In the genomic region with DNA sequence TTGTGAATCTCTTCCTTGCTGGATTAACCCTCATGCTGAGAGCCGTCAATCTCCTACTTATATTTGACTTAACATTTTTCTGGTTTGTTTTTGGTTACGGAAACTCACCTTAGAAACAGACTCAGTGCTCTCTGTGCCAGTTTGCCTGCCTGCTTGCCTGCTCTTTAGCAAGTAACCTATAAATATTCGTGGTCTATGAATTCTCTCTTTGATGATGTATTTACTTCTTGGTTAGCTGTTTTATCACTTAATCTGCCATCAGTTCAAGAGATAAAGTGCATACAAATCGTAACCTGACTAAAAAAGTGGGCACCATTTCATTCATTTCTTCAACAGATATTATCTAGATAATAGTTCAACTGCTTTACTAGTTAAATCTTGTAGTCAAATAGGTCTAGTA, we compare ENCODE assay signal across 25 cellular contexts. TPM values are rescaled to one million over a fixed set of nuclear protein-coding genes. Genes with fewer than 3 reads are reported as not detected.
A peak's percentile ranks its signal among the peaks of the same experiment; 100 is the strongest.
DNase-seq lines count a peak whose midpoint lies in the region; ATAC-seq, FAIRE-seq and TF ChIP-seq lines count a peak whose summit lies in the region.
"Had no signal": no experiment of that assay in that cellular context is flagged by ENCODE, and none has a peak within 500 bp of the region (broad histone marks: within the 10 kb centered on the region; RNA-seq: fewer than 3 reads in every experiment).

No MANE protein-coding gene starts in this region.

- no peaks in the 10 kb centered on the region for H3K4me1 ChIP-seq in CD4-positive, alpha-beta memory T cell (ENCODE audit: insufficient read depth, low read length)
- H3K4me1 ChIP-seq in Panc1 (ENCODE audit: control insufficient read depth, insufficient read depth, low read length), result peaks cover 30% of the 10 kb centered on the region
- peaks cover 6% of the 10 kb centered on the region for H3K4me1 ChIP-seq in foreskin keratinocyte

- peaks cover 57% of the 10 kb centered on the region for H3K36me3 Mint-ChIP-seq in activated CD8-positive, alpha-beta memory T cell treated with anti-CD3 and anti-CD28 coated beads, Interleukin-2, amount 10 ng/mL, durations not matched to agents 7 days and 5 days
- peaks cover 49 to 52% of the 10 kb centered on the region in 2 donors for H3K36me3 Mint-ChIP-seq in CD4-positive, alpha-beta memory T cell

- no peak for FAIRE-seq in HTR-8/SVneo (lab: Jason Lieb, UNC)
- FAIRE-seq: A204.1, H54, kidney had no signal

- no peak for DNase-seq in activated CD8-positive, alpha-beta memory T cell treated with anti-CD3 and anti-CD28 coated beads, Interleukin-2, amount 10 ng/mL, durations not matched to agents 7 days and 5 days
- DNase-seq in activated CD8-positive, alpha-beta memory T cell treated with anti-CD3 and anti-CD28 coated beads for 24 hours, result no peak
- peak in 1 of 5 donors; percentile 42 for DNase-seq in CD4-positive, alpha-beta memory T cell
- DNase-seq in Panc1 (ENCODE audit: low read depth, low spot score) (no peak), foreskin keratinocyte (no peak), HUDEP-2 (lab: John Stamatoyannopoulos, UW; ENCODE audit: unreplicated experiment in 76 of 76) (no peak), HTR-8/SVneo (ENCODE audit: insufficient read length, low spot score) (no peak), GM10248 (ENCODE audit: extremely low spot score) (no peak)
- DNase-seq: activated CD4-positive, alpha-beta T cell treated with anti-CD3 and anti-CD28 coated beads, Interleukin-2, amount 10 ng/mL, durations not matched to agents 24 days and 14 days; activated CD8-positive, alpha-beta memory T cell treated with anti-CD3 and anti-CD28 coated beads, Interleukin-2, amount 50 U/mL, for 4 hours; activated naive CD8-positive, alpha-beta T cell treated with anti-CD3 and anti-CD28 coated beads, Interleukin-2, amount 10 ng/mL, durations not matched to agents 7 days and 5 days; AML-193; KBM-7; kidney; naive thymus-derived CD8-positive, alpha-beta T cell; NCI-H1436; NCI-H2107; NCI-H446 treated with DMSO at 0.1 percent for 48 hours; NCI-H82; SK-N-SH; stomach; thyroid gland had no signal

- no peak overlapping the region for H3K4me3 ChIP-seq in CD4-positive, alpha-beta memory T cell (ENCODE audit: low read length in 2 of 2)
- H3K4me3 ChIP-seq in Panc1 (ENCODE audit: low read depth in 2 of 2, low read length in 2 of 2), result no peak overlapping the region
- H3K4me3 ChIP-seq: stomach, thyroid gland had no signal

- no peaks in the 10 kb centered on the region for H3K9me3 Mint-ChIP-seq in activated CD8-positive, alpha-beta memory T cell treated with anti-CD3 and anti-CD28 coated beads, Interleukin-2, amount 10 ng/mL, durations not matched to agents 7 days and 5 days (ENCODE audit: low read depth)
- no peaks in the 10 kb centered on the region for H3K9me3 Mint-ChIP-seq in CD4-positive, alpha-beta memory T cell
- H3K9me3 Mint-ChIP-seq: activated CD4-positive, alpha-beta T cell treated with anti-CD3 and anti-CD28 coated beads, Interleukin-2, amount 10 ng/mL, durations not matched to agents 24 days and 14 days; activated naive CD8-positive, alpha-beta T cell treated with anti-CD3 and anti-CD28 coated beads, Interleukin-2, amount 10 ng/mL, durations not matched to agents 7 days and 5 days; activated T-helper 17 cell treated with anti-CD3 and anti-CD28 coated beads, Interleukin-2, amount 50 U/mL, for 72 hours; naive thymus-derived CD8-positive, alpha-beta T cell had no signal

- CTCF ChIA-PET in activated CD8-positive, alpha-beta memory T cell treated with anti-CD3 and anti-CD28 coated beads, Interleukin-2, amount 10 ng/mL, durations not matched to agents 7 days and 5 days (lab: Charles Lee), result no interaction called here
- CTCF ChIA-PET in CD4-positive, alpha-beta memory T cell (lab: Charles Lee; ENCODE audit: partially characterized antibody), result interaction anchor here (1.1 kb wide), 1 partner anchor 17 kb away, joined by 3 read pairs; no protein-coding TSS in a partner anchor
- CTCF ChIA-PET in Panc1 (lab: Charles Lee), result no interaction called here
- CTCF ChIA-PET in GM10248 (lab: Yijun Ruan, JAX), result no interaction called here

- in situ Hi-C loops in Panc1 (cut with HindIII; ENCODE audit: low pct_unique_long_range_greater_than_20kb, low sequenced_read_pairs), result no loop called here

- no peak for TF ChIP-seq CTCF in Panc1 (IDR thresholded peaks at IDR 0.05)
- TF ChIP-seq CTCF in foreskin keratinocyte (conservative IDR thresholded peaks at IDR 0.05), result no peak
- TF ChIP-seq CTCF in GM10248 (IDR thresholded peaks at IDR 0.05; ENCODE audit: control extremely low read depth, extremely low read depth, low read depth, missing control alignments), result no peak

- no peaks in the 10 kb centered on the region for H3K9me3 ChIP-seq in CD4-positive, alpha-beta memory T cell (ENCODE audit: control insufficient read depth in 1 of 2, low read length in 2 of 2)
- no peaks in the 10 kb centered on the region for H3K9me3 ChIP-seq in Panc1 (ENCODE audit: control insufficient read depth, insufficient read depth, low read depth, low read length)
- H3K9me3 ChIP-seq: SK-N-SH, stomach, thyroid gland had no signal

- intact Hi-C loops in CD4-positive, alpha-beta memory T cell (cut with micrococcal nuclease), result no loop called here
- intact Hi-C loops in Panc1 (cut with micrococcal nuclease; ENCODE audit: unreplicated experiment), result no loop called here

- peaks cover 31% of the 10 kb centered on the region for H3K4me1 Mint-ChIP-seq in activated CD8-positive, alpha-beta memory T cell treated with anti-CD3 and anti-CD28 coated beads, Interleukin-2, amount 10 ng/mL, durations not matched to agents 7 days and 5 days
- peaks cover 14 to 29% (median 20%) of the 10 kb centered on the region in 4 donors for H3K4me1 Mint-ChIP-seq in CD4-positive, alpha-beta memory T cell

- POLR2A ChIA-PET in CD4-positive, alpha-beta memory T cell (lab: Charles Lee; ENCODE audit: partially characterized antibody), result no interaction called here
- POLR2A ChIA-PET in Panc1 (lab: Charles Lee), result no interaction called here
- POLR2A ChIA-PET in GM10248 (lab: Yijun Ruan, JAX), result no interaction called here

- H3K27ac ChIP-seq in CD4-positive, alpha-beta memory T cell (ENCODE audit: low read depth, low read length), result no peak overlapping the region
- H3K27ac ChIP-seq in Panc1 (ENCODE audit: low read length) (peak overlapping the region; percentile 74; the same call in 1 of the 2 replicates), foreskin keratinocyte (peak overlapping the region; percentile 2)
- H3K27ac ChIP-seq: stomach, thyroid gland had no signal

- H3K4me3 Mint-ChIP-seq in activated CD8-positive, alpha-beta memory T cell treated with anti-CD3 and anti-CD28 coated beads, Interleukin-2, amount 10 ng/mL, durations not matched to agents 7 days and 5 days, result no peak overlapping the region
- peak overlapping the region in 1 of 8 donors; percentile 22 for H3K4me3 Mint-ChIP-seq in CD4-positive, alpha-beta memory T cell
- H3K4me3 Mint-ChIP-seq: activated CD4-positive, alpha-beta T cell treated with anti-CD3 and anti-CD28 coated beads, Interleukin-2, amount 10 ng/mL, durations not matched to agents 24 days and 14 days; activated naive CD8-positive, alpha-beta T cell treated with anti-CD3 and anti-CD28 coated beads, Interleukin-2, amount 10 ng/mL, durations not matched to agents 7 days and 5 days; activated T-helper 17 cell treated with anti-CD3 and anti-CD28 coated beads, Interleukin-2, amount 50 U/mL, for 72 hours; naive thymus-derived CD8-positive, alpha-beta T cell had no signal

- H3K36me3 ChIP-seq in CD4-positive, alpha-beta memory T cell (ENCODE audit: insufficient read depth, low read length), result peaks cover 8% of the 10 kb centered on the region
- peaks cover 26% of the 10 kb centered on the region for H3K36me3 ChIP-seq in Panc1 (ENCODE audit: control insufficient read depth, insufficient read depth, low read length)
- H3K36me3 ChIP-seq: thyroid gland had no signal

- TSS peak; percentile 42 for BruUV-seq in Panc1 (replicated peaks; lab: Mats Ljungman, UMichigan)

- peak; percentile 27 for ATAC-seq in activated CD8-positive, alpha-beta memory T cell treated with anti-CD3 and anti-CD28 coated beads, Interleukin-2, amount 10 ng/mL, durations not matched to agents 7 days and 5 days
- ATAC-seq in Panc1, result no peak
- no peak for ATAC-seq in foreskin keratinocyte
- ATAC-seq: activated T-helper 17 cell treated with anti-CD3 and anti-CD28 coated beads, Interleukin-2, amount 50 U/mL, for 72 hours; naive thymus-derived CD8-positive, alpha-beta T cell had no signal

- no peaks in the 10 kb centered on the region for H3K27me3 ChIP-seq in CD4-positive, alpha-beta memory T cell (ENCODE audit: insufficient read depth, low read length)
- H3K27me3 ChIP-seq in Panc1 (ENCODE audit: control insufficient read depth, insufficient read depth, low read length) (no peaks in the 10 kb centered on the region), foreskin keratinocyte (no peaks in the 10 kb centered on the region)
- H3K27me3 ChIP-seq: stomach, thyroid gland had no signal

- no peaks in the 10 kb centered on the region for H3K27me3 Mint-ChIP-seq in activated CD8-positive, alpha-beta memory T cell treated with anti-CD3 and anti-CD28 coated beads, Interleukin-2, amount 10 ng/mL, durations not matched to agents 7 days and 5 days
- no peaks in the 10 kb centered on the region for H3K27me3 Mint-ChIP-seq in CD4-positive, alpha-beta memory T cell
- H3K27me3 Mint-ChIP-seq: activated CD4-positive, alpha-beta T cell treated with anti-CD3 and anti-CD28 coated beads, Interleukin-2, amount 10 ng/mL, durations not matched to agents 24 days and 14 days; activated naive CD8-positive, alpha-beta T cell treated with anti-CD3 and anti-CD28 coated beads, Interleukin-2, amount 10 ng/mL, durations not matched to agents 7 days and 5 days; activated T-helper 17 cell treated with anti-CD3 and anti-CD28 coated beads, Interleukin-2, amount 50 U/mL, for 72 hours; naive thymus-derived CD8-positive, alpha-beta T cell had no signal

- H3K27ac Mint-ChIP-seq in activated CD8-positive, alpha-beta memory T cell treated with anti-CD3 and anti-CD28 coated beads, Interleukin-2, amount 10 ng/mL, durations not matched to agents 7 days and 5 days, result no peak overlapping the region
- H3K27ac Mint-ChIP-seq in CD4-positive, alpha-beta memory T cell, result peak overlapping the region in 6 of 7 donors; percentile 1 to 80 (median 39)
- H3K27ac Mint-ChIP-seq: activated CD4-positive, alpha-beta T cell treated with anti-CD3 and anti-CD28 coated beads, Interleukin-2, amount 10 ng/mL, durations not matched to agents 24 days and 14 days; activated naive CD8-positive, alpha-beta T cell treated with anti-CD3 and anti-CD28 coated beads, Interleukin-2, amount 10 ng/mL, durations not matched to agents 7 days and 5 days; activated T-helper 17 cell treated with anti-CD3 and anti-CD28 coated beads, Interleukin-2, amount 50 U/mL, for 72 hours had no signal

RNA-seq across cellular contexts. Expression of a gene that starts 26.7 kb away (rescaled TPM):
- total RNA-seq in activated CD8-positive, alpha-beta memory T cell treated with anti-CD3 and anti-CD28 coated beads, Interleukin-2, amount 10 ng/mL, durations not matched to agents 7 days and 5 days, result 100 to 1,000 TPM; 149 to 189 TPM
- 10 to 100 TPM; 59.2 to 64.4 TPM for total RNA-seq in CD4-positive, alpha-beta memory T cell
- polyA plus RNA-seq in CD4-positive, alpha-beta memory T cell, result 100 to 1,000 TPM; 115 to 141 TPM
- total RNA-seq in Panc1 (2021; ENCODE audit: unreplicated experiment) (326 TPM), foreskin keratinocyte (171 and 188 TPM in 2 replicates)
- 396 TPM for polyA plus RNA-seq in Panc1 (2012; ENCODE audit: insufficient read length)
- polyA plus RNA-seq in foreskin keratinocyte, result 130 and 156 TPM in 2 replicates
